In the genomic region with DNA sequence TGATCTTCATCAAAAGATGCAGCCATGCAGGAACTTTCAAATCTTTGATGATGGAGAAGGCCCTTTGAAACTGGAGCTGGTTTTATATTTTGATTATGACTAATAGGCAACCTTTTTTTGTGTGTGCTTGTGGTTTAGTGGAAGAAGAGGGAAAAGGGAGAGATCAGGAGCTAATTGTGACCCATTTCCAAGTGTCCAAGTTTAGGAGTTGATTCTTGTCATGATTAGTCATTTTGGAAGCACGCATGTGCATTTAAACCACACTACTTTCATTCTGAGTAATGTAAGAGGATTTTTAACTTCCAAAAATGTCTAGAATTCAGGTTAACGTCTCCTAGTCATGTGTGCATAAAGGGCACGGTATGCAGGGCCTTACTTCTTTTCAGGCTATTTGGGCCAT, we compare ENCODE assay signal across 7 cellular contexts. TPM values are rescaled to one million over a fixed set of nuclear protein-coding genes. Genes with fewer than 3 reads are reported as not detected.
DNase-seq lines count a peak whose midpoint lies in the region; ATAC-seq and TF ChIP-seq lines count a peak whose summit lies in the region.

No MANE protein-coding gene starts in this region.

- ATAC-seq in GM21737 (IDR thresholded peaks at IDR 0.05; ENCODE audit: unreplicated experiment), result no peak
- ATAC-seq in left lobe of liver, result no peak

- H3K4me3 ChIP-seq in fibroblast of villous mesenchyme (ENCODE audit: low read depth, low read length), result peak overlapping the region; percentile 94
- peak overlapping the region in 4 of 5 donors; percentile 7 to 97 (median 48) for H3K4me3 ChIP-seq in subcutaneous abdominal adipose tissue (ENCODE audit: low read depth in 1 of 5, low read length in 5 of 5)

- peak overlapping the region; percentile 88 for H3K27ac ChIP-seq in subcutaneous abdominal adipose tissue (ENCODE audit: low read depth, low read length)

- no peak for TF ChIP-seq CTCF in fibroblast of villous mesenchyme (IDR thresholded peaks at IDR 0.05; ENCODE audit: insufficient read depth, low read depth, low read length)

- H3K9ac ChIP-seq in subcutaneous abdominal adipose tissue (ENCODE audit: low read length in 5 of 5), result peak overlapping the region in 2 of 5 donors; percentile 24 to 89

- peaks cover 9 to 74% (median 69%) of the 10 kb centered on the region in 5 donors for H3K4me1 ChIP-seq in subcutaneous abdominal adipose tissue (ENCODE audit: control insufficient read depth in 5 of 5, insufficient read depth in 5 of 5, low read length in 5 of 5)

- H3K27me3 ChIP-seq in subcutaneous abdominal adipose tissue (ENCODE audit: control insufficient read depth in 5 of 5, insufficient read depth in 4 of 5, low read length in 5 of 5), result no peaks in the 10 kb centered on the region

- DNase-seq in HCEC 1CT (peak; percentile 98), T1000 (lab: John Stamatoyannopoulos, UW) (peak; percentile 35), fibroblast of villous mesenchyme (ENCODE audit: low read depth) (peak; percentile 84), retina (no peak), left lobe of liver (ENCODE audit: low spot score) (no peak)

- no peaks in the 10 kb centered on the region for H3K9me3 ChIP-seq in subcutaneous abdominal adipose tissue (ENCODE audit: control insufficient read depth in 5 of 5, low read length in 5 of 5)

- peaks cover 3 to 23% (median 9%) of the 10 kb centered on the region in 5 donors for H3K36me3 ChIP-seq in subcutaneous abdominal adipose tissue (ENCODE audit: control insufficient read depth in 5 of 5, insufficient read depth in 5 of 5, low read length in 5 of 5)

RNA-seq across cellular contexts. Expression of gene FOXO3, which starts 3.5 kb away (rescaled TPM):
- 41.9 and 43.2 TPM in 2 replicates for total RNA-seq in fibroblast of villous mesenchyme
- 22.6 TPM for total RNA-seq in left lobe of liver

Comparison
In these comparisons a context has a peak if more than half of its experiments do, and no peak if none do; other contexts are left out.
1. DNase-seq: peak in HCEC 1CT (single experiment), T1000 (single experiment) and fibroblast of villous mesenchyme (single experiment); none in retina (single experiment) and left lobe of liver (single experiment).